Comparison of ENCODE assay signal across 7 cellular contexts in genomic region chr9:91424403-91425176, GRCh38.
DNase-seq lines count a peak whose midpoint lies in the region; ATAC-seq, FAIRE-seq and TF ChIP-seq lines count a peak whose summit lies in the region.

No MANE protein-coding gene starts in this region.

- peak overlapping the region; percentile 88 for H3K4me3 Mint-ChIP-seq in nephron progenitor cell

- H3K4me3 ChIP-seq in GM12875 (ENCODE audit: low read depth, low read length) (peak overlapping the region; percentile 54), foreskin fibroblast (ENCODE audit: low read depth in 1 of 2, low read length in 2 of 2) (peak overlapping the region; percentile 73 to 75)

- no peak for FAIRE-seq in RCC 7860 (lab: Jason Lieb, UNC)

- TF ChIP-seq CTCF in GM12875 (IDR thresholded peaks at IDR 0.05; ENCODE audit: borderline replicate concordance, insufficient read depth, low read depth, low read length): no peak
- TF ChIP-seq CTCF in foreskin fibroblast (IDR thresholded peaks at IDR 0.05; ENCODE audit: low read depth, low read length): peak; percentile 12
- no peak for TF ChIP-seq CTCF in nephron progenitor cell (IDR thresholded peaks at IDR 0.05)

- peaks cover 50% of the 10 kb centered on the region for H3K27me3 Mint-ChIP-seq in nephron progenitor cell (ENCODE audit: low read depth, poor library complexity)

- peaks cover 43% of the 10 kb centered on the region for H3K4me1 Mint-ChIP-seq in nephron progenitor cell

- peak; percentile 4 for ATAC-seq in HG03039 (IDR thresholded peaks at IDR 0.05; ENCODE audit: unreplicated experiment)

- H3K9me3 Mint-ChIP-seq in nephron progenitor cell: peaks cover 4% of the 10 kb centered on the region

- no peaks in the 10 kb centered on the region for H3K36me3 Mint-ChIP-seq in nephron progenitor cell (ENCODE audit: low read depth)

- DNase-seq in RCC 7860 (ENCODE audit: low spot score) (peak; percentile 60), foreskin fibroblast (peak; percentile 88 to 95), nephron progenitor cell (peak; percentile 59), stromal cell of bone marrow (ENCODE audit: low read depth) (peak; percentile 83)
- peak; percentile 41 for DNase-seq in activated gamma-delta T cell treated with anti-CD3 and anti-CD28 coated beads, Interleukin-2, amount 50 U/mL, for 16 hours (ENCODE audit: low read depth)

- H3K27ac Mint-ChIP-seq in nephron progenitor cell: no peak overlapping the region

Comparison
In these comparisons a context has a peak if more than half of its experiments do, and no peak if none do; other contexts are left out.
1. Peak in every context shown above with its lines: DNase-seq, ATAC-seq and H3K4me3 ChIP-seq.
2. DNase-seq: peak in every context shown above with its lines; median percentile 92 in foreskin fibroblast; 83 in stromal cell of bone marrow; 60 in RCC 7860; 59 in nephron progenitor cell; 41 in activated gamma-delta T cell treated with anti-CD3 and anti-CD28 coated beads, Interleukin-2, amount 50 U/mL, for 16 hours.